1 cellular context compared by ENCODE assay signal in the genomic region with DNA sequence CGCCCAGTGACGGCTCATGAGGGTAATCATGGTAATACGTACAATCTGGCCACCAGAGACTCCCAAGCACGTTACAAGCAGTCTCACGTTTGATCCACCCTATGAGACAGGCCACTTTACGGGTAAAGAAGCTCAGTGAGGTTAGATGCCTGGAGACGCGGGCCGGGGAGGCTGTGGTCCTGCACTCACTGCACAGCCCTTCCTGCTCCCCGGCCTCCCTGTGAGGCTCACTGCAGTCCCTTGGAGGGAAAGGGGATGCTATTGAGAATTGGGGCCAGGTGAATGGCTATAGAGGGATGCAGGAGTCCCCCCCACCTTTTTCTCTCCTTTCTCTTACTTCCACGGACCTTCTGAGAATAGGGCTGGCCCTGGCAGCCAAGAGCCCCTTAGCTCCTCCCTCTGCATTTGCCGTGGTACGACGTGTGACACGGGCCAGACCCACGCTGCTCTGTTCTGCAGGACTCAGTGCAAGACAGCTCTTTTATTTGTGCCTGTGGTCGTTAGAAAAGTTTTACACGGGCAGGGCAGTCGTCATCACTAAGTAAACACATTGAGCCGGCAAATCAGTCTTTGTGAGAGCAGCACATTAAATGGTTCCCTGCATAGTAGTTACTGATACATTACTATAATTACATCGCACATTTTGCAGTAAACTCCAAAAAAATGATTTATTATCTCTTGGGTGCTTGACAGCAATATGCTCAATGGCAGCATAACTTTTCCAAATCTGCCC.
TF ChIP-seq lines count a peak whose summit lies in the region.

No MANE protein-coding gene starts in this region.

TF ChIP-seq in HEK293, 187 proteins besides CTCF, POLR2A, EP300 and RAD21 (continued from another document):
- TF ChIP-seq, protein P1, sequence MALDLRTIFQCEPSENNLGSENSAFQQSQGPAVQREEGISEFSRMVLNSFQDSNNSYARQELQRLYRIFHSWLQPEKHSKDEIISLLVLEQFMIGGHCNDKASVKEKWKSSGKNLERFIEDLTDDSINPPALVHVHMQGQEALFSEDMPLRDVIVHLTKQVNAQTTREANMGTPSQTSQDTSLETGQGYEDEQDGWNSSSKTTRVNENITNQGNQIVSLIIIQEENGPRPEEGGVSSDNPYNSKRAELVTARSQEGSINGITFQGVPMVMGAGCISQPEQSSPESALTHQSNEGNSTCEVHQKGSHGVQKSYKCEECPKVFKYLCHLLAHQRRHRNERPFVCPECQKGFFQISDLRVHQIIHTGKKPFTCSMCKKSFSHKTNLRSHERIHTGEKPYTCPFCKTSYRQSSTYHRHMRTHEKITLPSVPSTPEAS (tag by site-specific recombination; IDR thresholded peaks at IDR 0.05), result no peak
- TF ChIP-seq OVOL3 (tag by site-specific recombination; IDR thresholded peaks at IDR 0.05), result no peak
- TF ChIP-seq IKZF3 (tag by site-specific recombination; IDR thresholded peaks at IDR 0.05), result peak; percentile 49; the same call in 1 of the 2 replicates
- 0 out of 2 replicates have a peak, but pooled peaks have one; percentile 44 for TF ChIP-seq ZEB2 (tag by site-specific recombination; IDR thresholded peaks at IDR 0.05)
- no peak for TF ChIP-seq ZNF404 (tag by site-specific recombination; IDR thresholded peaks at IDR 0.05)
- TF ChIP-seq, protein P2, sequence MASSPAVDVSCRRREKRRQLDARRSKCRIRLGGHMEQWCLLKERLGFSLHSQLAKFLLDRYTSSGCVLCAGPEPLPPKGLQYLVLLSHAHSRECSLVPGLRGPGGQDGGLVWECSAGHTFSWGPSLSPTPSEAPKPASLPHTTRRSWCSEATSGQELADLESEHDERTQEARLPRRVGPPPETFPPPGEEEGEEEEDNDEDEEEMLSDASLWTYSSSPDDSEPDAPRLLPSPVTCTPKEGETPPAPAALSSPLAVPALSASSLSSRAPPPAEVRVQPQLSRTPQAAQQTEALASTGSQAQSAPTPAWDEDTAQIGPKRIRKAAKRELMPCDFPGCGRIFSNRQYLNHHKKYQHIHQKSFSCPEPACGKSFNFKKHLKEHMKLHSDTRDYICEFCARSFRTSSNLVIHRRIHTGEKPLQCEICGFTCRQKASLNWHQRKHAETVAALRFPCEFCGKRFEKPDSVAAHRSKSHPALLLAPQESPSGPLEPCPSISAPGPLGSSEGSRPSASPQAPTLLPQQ (tag by site-specific recombination; IDR thresholded peaks at IDR 0.05), result no peak
- no peak for TF ChIP-seq ZNF585B (tag by site-specific recombination; IDR thresholded peaks at IDR 0.05)
